Comparison of ENCODE assay signal across 8 cellular contexts in the genomic region with DNA sequence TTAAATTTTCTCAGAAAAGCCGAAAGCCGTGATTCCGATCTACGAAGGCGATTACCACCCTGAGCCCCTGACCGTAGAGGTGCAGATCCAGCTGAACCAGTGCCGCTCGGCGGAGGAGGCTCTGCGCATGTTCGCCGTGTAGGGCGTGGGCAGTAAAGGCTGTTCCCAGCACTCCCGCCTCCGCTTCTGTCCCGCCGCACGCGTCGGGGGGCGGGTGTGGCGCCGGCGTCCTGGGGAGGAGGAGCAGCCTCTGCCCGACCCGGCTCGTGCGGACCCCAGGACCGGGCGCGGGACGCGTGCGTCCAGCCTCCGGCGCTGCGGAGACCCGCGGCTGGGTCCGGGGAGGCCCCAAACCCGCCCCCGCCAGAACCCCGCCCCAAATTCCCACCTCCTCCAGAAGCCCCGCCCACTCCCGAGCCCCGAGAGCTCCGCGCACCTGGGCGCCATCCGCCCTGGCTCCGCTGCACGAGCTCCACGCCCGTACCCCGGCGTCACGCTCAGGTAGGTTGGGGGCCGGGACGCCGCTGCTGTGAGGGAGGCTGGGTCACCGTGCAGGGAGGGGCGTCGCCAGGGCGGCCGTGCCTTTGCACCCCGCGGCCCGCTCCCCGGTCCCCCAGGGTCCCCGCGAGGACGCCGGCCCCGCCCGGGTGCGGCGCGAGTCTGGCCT. TPM values are rescaled to one million over a fixed set of nuclear protein-coding genes. Genes with fewer than 3 reads are reported as not detected.
A peak's percentile ranks its signal among the peaks of the same experiment; 100 is the strongest.
DNase-seq lines count a peak whose midpoint lies in the region; ATAC-seq and TF ChIP-seq lines count a peak whose summit lies in the region.

A gene (plus strand): TSS at position 409 of the 667 bp plus-strand sequence. CDS start 910 bp downstream, outside the sequence.

- H3K9ac ChIP-seq in stomach smooth muscle (ENCODE audit: low read length in 2 of 2): no peak within 1 kb of the TSS

- TF ChIP-seq POLR2A in esophagus squamous epithelium (IDR thresholded peaks at IDR 0.05): no peak

- H3K9me3 ChIP-seq in esophagus squamous epithelium: no peaks in the 10 kb centered on the region
- H3K9me3 ChIP-seq in stomach smooth muscle (ENCODE audit: control insufficient read depth in 2 of 2, low read length in 2 of 2): no peaks in the 10 kb centered on the region

- H3K4me3 Mint-ChIP-seq in nephron progenitor cell: peak within 1 kb of the TSS; percentile 83

- peaks cover 0 to 77% (median 2%) of the 10 kb centered on the region in 4 donors for H3K27me3 ChIP-seq in esophagus squamous epithelium
- H3K27me3 ChIP-seq in stomach smooth muscle (ENCODE audit: control insufficient read depth in 1 of 2, insufficient read depth in 2 of 2, low read length in 2 of 2): peaks cover 36 to 51% of the 10 kb centered on the region in 2 donors

- H3K4me1 Mint-ChIP-seq in nephron progenitor cell: peaks cover 18% of the 10 kb centered on the region

- H3K27ac ChIP-seq in esophagus squamous epithelium (peak within 1 kb of the TSS in 2 of 4 donors; percentile 12 to 47), stomach smooth muscle (ENCODE audit: low read length) (no peak within 1 kb of the TSS)

- H3K9me3 Mint-ChIP-seq in nephron progenitor cell: no peaks in the 10 kb centered on the region

- intact Hi-C loops in esophagus squamous epithelium (cut with DNase I): no loop called here

- H3K4me1 ChIP-seq in esophagus squamous epithelium: peaks cover 7 to 35% (median 14%) of the 10 kb centered on the region in 3 donors
- peaks cover 14% of the 10 kb centered on the region for H3K4me1 ChIP-seq in stomach smooth muscle (ENCODE audit: control insufficient read depth, insufficient read depth, low read length)

- peaks cover 0 to 22% (median 0%) of the 10 kb centered on the region in 3 donors for H3K36me3 ChIP-seq in esophagus squamous epithelium
- H3K36me3 ChIP-seq in stomach smooth muscle (ENCODE audit: control insufficient read depth in 2 of 2, insufficient read depth in 2 of 2, low read length in 2 of 2): peaks cover 13 to 17% of the 10 kb centered on the region in 2 donors

- peaks cover 52% of the 10 kb centered on the region for H3K27me3 Mint-ChIP-seq in nephron progenitor cell (ENCODE audit: low read depth, poor library complexity)

- TF ChIP-seq CTCF in esophagus squamous epithelium (IDR thresholded peaks at IDR 0.05) (no peak), nephron progenitor cell (IDR thresholded peaks at IDR 0.05) (no peak)

- ATAC-seq in GM21515 (IDR thresholded peaks at IDR 0.05; ENCODE audit: unreplicated experiment) (peak; percentile 50), HG02840 (IDR thresholded peaks at IDR 0.05; ENCODE audit: low FRiP score, unreplicated experiment) (no peak)

- no peak within 1 kb of the TSS for H3K27ac Mint-ChIP-seq in nephron progenitor cell

- H3K4me3 ChIP-seq in esophagus squamous epithelium: peak within 1 kb of the TSS; percentile 40 to 75 (median 52)
- peak within 1 kb of the TSS; percentile 60 to 74 for H3K4me3 ChIP-seq in stomach smooth muscle (ENCODE audit: low read length in 2 of 2)

- 0 to 1% methylated on average over 5 to 13 of the region's 78 CpGs for WGBS in esophagus squamous epithelium, 2 donors

- DNase-seq in 8988T (peak; percentile 78), NCI-H526 treated with DMSO at 0.1 percent for 48 hours (lab: John Stamatoyannopoulos, UW) (peak; percentile 49), activated T-cell treated with anti-CD3 and anti-CD28 coated beads for 48 hours (ENCODE audit: low read depth) (peak; percentile 60), esophagus squamous epithelium (lab: John Stamatoyannopoulos, UW) (no peak), nephron progenitor cell (peak; percentile 68)

- H3K36me3 Mint-ChIP-seq in nephron progenitor cell (ENCODE audit: low read depth): peaks cover 12% of the 10 kb centered on the region

RNA-seq across cellular contexts. Expression of the gene that starts here (rescaled TPM):
- total RNA-seq in esophagus squamous epithelium: 1 to 10 TPM in 1 of 4 donors, under 1 TPM in 3; 0.35 to 1.1 (median 0.47) TPM
